ENCODE assay signal across 11 cellular contexts in the genomic region with DNA sequence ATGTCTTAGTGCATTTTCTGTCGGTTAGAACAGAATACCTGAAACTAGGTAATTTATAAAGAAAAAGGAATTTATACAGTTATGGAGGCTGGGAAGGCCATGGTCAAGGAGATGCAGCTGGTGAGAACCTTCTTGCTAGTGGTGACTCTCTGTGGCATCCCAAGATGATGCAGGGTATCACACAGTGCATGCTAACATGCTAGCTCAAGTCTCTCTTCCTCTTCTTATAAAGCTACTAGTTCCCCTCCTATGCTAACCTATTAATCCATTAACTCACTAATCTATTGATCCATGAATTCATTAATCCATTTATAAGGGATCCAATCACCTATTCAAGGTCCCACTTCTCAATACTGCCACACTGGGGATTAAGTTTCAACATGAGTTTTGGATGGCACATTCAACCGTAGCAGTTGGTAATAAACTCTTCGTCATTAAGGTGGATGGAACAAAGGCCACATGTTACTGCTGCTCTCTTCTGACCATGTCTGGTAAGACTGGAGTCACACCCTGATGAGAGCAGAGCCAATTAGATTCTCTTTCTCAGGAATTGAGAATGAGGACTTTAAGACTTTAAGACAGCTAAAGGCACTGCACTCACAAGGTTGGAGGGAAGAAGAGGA.
DNase-seq lines count a peak whose midpoint lies in the region; ATAC-seq, FAIRE-seq and TF ChIP-seq lines count a peak whose summit lies in the region.
"Had no signal": no experiment of that assay in that cellular context is flagged by ENCODE, and none has a peak within 500 bp of the region (broad histone marks: within the 10 kb centered on the region; RNA-seq: fewer than 3 reads in every experiment).

No MANE protein-coding gene starts in this region.

- H2AFZ ChIP-seq in HepG2 (ENCODE audit: low read length) = no peak overlapping the region

- 96% methylated on average over 3 of the region's 3 CpGs for WGBS in HepG2 (ENCODE audit: low lambda C conversion rate)
- WGBS in right lobe of liver (ENCODE audit: insufficient coverage, low coverage, low lambda C conversion rate, missing lambda C conversion rate) = 78% methylated on average over 3 of the region's 3 CpGs

- no peak for TF ChIP-seq EP300 in HepG2 (IDR thresholded peaks at IDR 0.05; ENCODE audit: low read depth in 2 of 2, low read length in 2 of 2)
- no peak for TF ChIP-seq EP300 in HepG2 (CRISPR knock-in tag; IDR thresholded peaks at IDR 0.05; ENCODE audit: borderline replicate concordance)

- no peak for ATAC-seq in HepG2
- no peak for ATAC-seq in right lobe of liver
- peak; percentile 59 for ATAC-seq in HG02798 (IDR thresholded peaks at IDR 0.05; ENCODE audit: poor library complexity, unreplicated experiment)
- no peak for ATAC-seq in stimulated activated naive CD8-positive, alpha-beta T cell treated with anti-CD3 and anti-CD28 coated beads, Interleukin-15, amount 100 ng/mL, for 72 hours

- H3K4me2 ChIP-seq in HepG2 (ENCODE audit: low read depth, low read length) = no peak overlapping the region

- no peaks in the 10 kb centered on the region for H4K20me1 ChIP-seq in HepG2 (ENCODE audit: insufficient read depth, low read length)

- H3K27me3 ChIP-seq in HepG2 (ENCODE audit: control insufficient read depth in 1 of 2, insufficient read depth in 2 of 2, low read length in 2 of 2) (no peaks in the 10 kb centered on the region), right lobe of liver (no peaks in the 10 kb centered on the region), colonic mucosa (no peaks in the 10 kb centered on the region)

- H3K27ac ChIP-seq in HepG2 (ENCODE audit: extremely low read length, insufficient read depth, low read length) (no peak overlapping the region), right lobe of liver (no peak overlapping the region), colonic mucosa (no peak overlapping the region)

- H3K4me1 ChIP-seq in HepG2 (ENCODE audit: insufficient read depth, low read length) (no peaks in the 10 kb centered on the region), right lobe of liver (no peaks in the 10 kb centered on the region), colonic mucosa (no peaks in the 10 kb centered on the region)

- peaks cover 0 to 1% of the 10 kb centered on the region in 2 experiments; a peak in 2 of 5 replicates for H3K36me3 ChIP-seq in HepG2 (replicated peaks in 1 of 2; ENCODE audit: control insufficient read depth in 1 of 2, insufficient read depth in 2 of 2, low read length in 2 of 2)
- no peaks in the 10 kb centered on the region for H3K36me3 ChIP-seq in right lobe of liver
- H3K36me3 ChIP-seq in colonic mucosa = no peaks in the 10 kb centered on the region

- H3K9me3 ChIP-seq in HepG2 (ENCODE audit: low read length) (no peaks in the 10 kb centered on the region), right lobe of liver (no peaks in the 10 kb centered on the region), colonic mucosa (no peaks in the 10 kb centered on the region)

- DNase-seq in HepG2 (ENCODE audit: low spot score) = no peak
- DNase-seq in right lobe of liver = no peak
- peak; percentile 12 for DNase-seq in NB4 (ENCODE audit: low read depth)
- no peak for DNase-seq in colonic mucosa
- DNase-seq in CD1c-positive myeloid dendritic cell (ENCODE audit: extremely low spot score) = no peak
- DNase-seq in A172 (ENCODE audit: low spot score) = no peak
- DNase-seq in stimulated activated naive CD8-positive, alpha-beta T cell treated with anti-CD3 and anti-CD28 coated beads, Interleukin-15, amount 100 ng/mL, for 72 hours = no peak
- DNase-seq: effector memory CD8-positive, alpha-beta T cell; NCI-H1092 treated with DMSO at 0.1 percent for 48 hours had no signal

- H3K27me3 Mint-ChIP-seq in stimulated activated naive CD8-positive, alpha-beta T cell treated with anti-CD3 and anti-CD28 coated beads, Interleukin-15, amount 100 ng/mL, for 72 hours = no peaks in the 10 kb centered on the region
- H3K27me3 Mint-ChIP-seq: effector memory CD8-positive, alpha-beta T cell had no signal

- no peak for TF ChIP-seq POLR2A in HepG2 (IDR thresholded peaks at IDR 0.05; ENCODE audit: insufficient read depth in 1 of 2, low read depth in 2 of 2, low read length in 2 of 2)
- no peak for TF ChIP-seq POLR2A in right lobe of liver (IDR thresholded peaks at IDR 0.05)
- no peak for TF ChIP-seq POLR2A in NB4 (IDR thresholded peaks at IDR 0.05; ENCODE audit: extremely low read depth, insufficient read length)

- no peaks in the 10 kb centered on the region for H3K79me2 ChIP-seq in HepG2 (ENCODE audit: insufficient read depth, low read length)

- TF ChIP-seq CTCF in HepG2 (CRISPR knock-in tag; IDR thresholded peaks at IDR 0.05) (0 out of 2 replicates have a peak, but pooled peaks have one; percentile 6), right lobe of liver (IDR thresholded peaks at IDR 0.05) (no peak), NB4 (IDR thresholded peaks at IDR 0.05; ENCODE audit: low read depth, low read length) (no peak), colonic mucosa (IDR thresholded peaks at IDR 0.05) (no peak)

- no TSS peak for BruUV-seq in HepG2 (replicated peaks; lab: Mats Ljungman, UMichigan)

- POLR2A ChIA-PET in HepG2 (lab: Yijun Ruan, JAX) = no interaction called here

- H3K9ac ChIP-seq in HepG2 (ENCODE audit: insufficient read depth, low read depth, low read length) (no peak overlapping the region), colonic mucosa (ENCODE audit: low read depth in 2 of 2, low read length in 2 of 2) (no peak overlapping the region)

- no peak overlapping the region for H3K4me3 Mint-ChIP-seq in stimulated activated naive CD8-positive, alpha-beta T cell treated with anti-CD3 and anti-CD28 coated beads, Interleukin-15, amount 100 ng/mL, for 72 hours
- H3K4me3 Mint-ChIP-seq: activated T-helper 1 cell treated with anti-CD3 and anti-CD28 coated beads, Interleukin-12 subunit alpha, Interleukin-12 subunit beta, Interleukin-2, Interleukin-4 antibody, amounts not matched to agents 30 ng/mL and 10 ng/mL and 1 ng/mL, durations not matched to agents 14 hours and 24 hours and 36 hours; effector memory CD8-positive, alpha-beta T cell had no signal

- H3K27ac Mint-ChIP-seq in stimulated activated naive CD8-positive, alpha-beta T cell treated with anti-CD3 and anti-CD28 coated beads, Interleukin-15, amount 100 ng/mL, for 72 hours = no peak overlapping the region

- FAIRE-seq in HepG2 (lab: Jason Lieb, UNC) = no peak

- in situ Hi-C loops in HepG2 (cut with HindIII; ENCODE audit: extremely low pct_ligation_motif_present, low pct_unique_long_range_greater_than_20kb) = no loop called here

- peaks cover 15 to 19% of the 10 kb centered on the region in 2 donors for H3K9me3 Mint-ChIP-seq in stimulated activated naive CD8-positive, alpha-beta T cell treated with anti-CD3 and anti-CD28 coated beads, Interleukin-15, amount 100 ng/mL, for 72 hours

- CTCF ChIA-PET in HepG2 (lab: Yijun Ruan, JAX; ENCODE audit: low intra/inter-chr PET ratio, low total read pairs) = no interaction called here

- TF ChIP-seq RAD21 in HepG2 (CRISPR knock-in tag; IDR thresholded peaks at IDR 0.05) = no peak

- intact Hi-C loops in HepG2 (cut with micrococcal nuclease; ENCODE audit: unreplicated experiment) = no loop called here
- intact Hi-C loops in right lobe of liver (cut with DNase I) = no loop called here
- intact Hi-C loops in colonic mucosa (cut with DNase I) = no loop called here

- no peak overlapping the region for H3K4me3 ChIP-seq in HepG2 (replicated peaks in 1 of 3; ENCODE audit: insufficient read depth in 1 of 3, low read depth in 2 of 3, low read length in 3 of 3)
- no peak overlapping the region for H3K4me3 ChIP-seq in right lobe of liver
- H3K4me3 ChIP-seq in NB4 (ENCODE audit: low read depth, low read length) = no peak overlapping the region
- H3K4me3 ChIP-seq in colonic mucosa = no peak overlapping the region

- H3K4me1 Mint-ChIP-seq in stimulated activated naive CD8-positive, alpha-beta T cell treated with anti-CD3 and anti-CD28 coated beads, Interleukin-15, amount 100 ng/mL, for 72 hours = peaks cover 21% of the 10 kb centered on the region

TF ChIP-seq in HepG2, 621 proteins besides CTCF, POLR2A, EP300 and RAD21 (continues in another document):
- TF ChIP-seq, protein P1, sequence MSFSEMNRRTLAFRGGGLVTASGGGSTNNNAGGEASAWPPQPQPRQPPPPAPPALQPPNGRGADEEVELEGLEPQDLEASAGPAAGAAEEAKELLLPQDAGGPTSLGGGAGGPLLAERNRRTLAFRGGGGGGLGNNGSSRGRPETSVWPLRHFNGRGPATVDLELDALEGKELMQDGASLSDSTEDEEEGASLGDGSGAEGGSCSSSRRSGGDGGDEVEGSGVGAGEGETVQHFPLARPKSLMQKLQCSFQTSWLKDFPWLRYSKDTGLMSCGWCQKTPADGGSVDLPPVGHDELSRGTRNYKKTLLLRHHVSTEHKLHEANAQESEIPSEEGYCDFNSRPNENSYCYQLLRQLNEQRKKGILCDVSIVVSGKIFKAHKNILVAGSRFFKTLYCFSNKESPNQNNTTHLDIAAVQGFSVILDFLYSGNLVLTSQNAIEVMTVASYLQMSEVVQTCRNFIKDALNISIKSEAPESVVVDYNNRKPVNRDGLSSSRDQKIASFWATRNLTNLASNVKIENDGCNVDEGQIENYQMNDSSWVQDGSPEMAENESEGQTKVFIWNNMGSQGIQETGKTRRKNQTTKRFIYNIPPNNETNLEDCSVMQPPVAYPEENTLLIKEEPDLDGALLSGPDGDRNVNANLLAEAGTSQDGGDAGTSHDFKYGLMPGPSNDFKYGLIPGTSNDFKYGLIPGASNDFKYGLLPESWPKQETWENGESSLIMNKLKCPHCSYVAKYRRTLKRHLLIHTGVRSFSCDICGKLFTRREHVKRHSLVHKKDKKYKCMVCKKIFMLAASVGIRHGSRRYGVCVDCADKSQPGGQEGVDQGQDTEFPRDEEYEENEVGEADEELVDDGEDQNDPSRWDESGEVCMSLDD (CRISPR knock-in tag; IDR thresholded peaks at IDR 0.05; ENCODE audit: borderline replicate concordance) = no peak
- TF ChIP-seq FOXM1 (CRISPR knock-in tag; IDR thresholded peaks at IDR 0.05) (no peak), POLR2AphosphoS2 (IDR thresholded peaks at IDR 0.05; ENCODE audit: low read depth, low read length) (no peak), ZNF543 (CRISPR knock-in tag; IDR thresholded peaks at IDR 0.05) (no peak), YEATS4 (CRISPR knock-in tag; IDR thresholded peaks at IDR 0.05; ENCODE audit: borderline replicate concordance) (no peak)
- TF ChIP-seq, protein P2, sequence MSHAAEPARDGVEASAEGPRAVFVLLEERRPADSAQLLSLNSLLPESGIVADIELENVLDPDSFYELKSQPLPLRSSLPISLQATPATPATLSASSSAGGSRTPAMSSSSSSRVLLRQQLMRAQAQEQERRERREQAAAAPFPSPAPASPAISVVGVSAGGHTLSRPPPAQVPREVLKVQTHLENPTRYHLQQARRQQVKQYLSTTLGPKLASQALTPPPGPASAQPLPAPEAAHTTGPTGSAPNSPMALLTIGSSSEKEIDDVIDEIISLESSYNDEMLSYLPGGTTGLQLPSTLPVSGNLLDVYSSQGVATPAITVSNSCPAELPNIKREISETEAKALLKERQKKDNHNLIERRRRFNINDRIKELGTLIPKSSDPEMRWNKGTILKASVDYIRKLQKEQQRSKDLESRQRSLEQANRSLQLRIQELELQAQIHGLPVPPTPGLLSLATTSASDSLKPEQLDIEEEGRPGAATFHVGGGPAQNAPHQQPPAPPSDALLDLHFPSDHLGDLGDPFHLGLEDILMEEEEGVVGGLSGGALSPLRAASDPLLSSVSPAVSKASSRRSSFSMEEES (CRISPR knock-in tag; IDR thresholded peaks at IDR 0.05) = no peak
